In genomic region chr11:64224151-64224890, GRCh38 we compare ENCODE assay signal across 10 cellular contexts. TPM values are rescaled to one million over a fixed set of nuclear protein-coding genes. Genes with fewer than 3 reads are reported as not detected.
DNase-seq lines count a peak whose midpoint lies in the region; ATAC-seq and TF ChIP-seq lines count a peak whose summit lies in the region.
"Had no signal": no experiment of that assay in that cellular context is flagged by ENCODE, and none has a peak within 500 bp of the region (broad histone marks: within the 10 kb centered on the region; RNA-seq: fewer than 3 reads in every experiment).

No MANE protein-coding gene starts in this region.

- H3K4me1 Mint-ChIP-seq in activated B cell treated with CpG ODN at 0.5 μM for 24 hours, result peaks cover 29% of the 10 kb centered on the region

- H3K4me3 ChIP-seq in aorta (ENCODE audit: low read length in 2 of 2) (no peak overlapping the region), tibial nerve (no peak overlapping the region)

- DNase-seq in Right ventricle myocardium inferior (ENCODE audit: missing footprints) (peak; percentile 64), left cardiac atrium (no peak), activated B cell treated with CpG ODN at 0.5 μM for 24 hours (no peak), iris pigment epithelial cell (ENCODE audit: low read depth) (peak; percentile 25), aorta (peak; percentile 51 to 70), NCI-H146 (lab: John Stamatoyannopoulos, UW) (no peak), tibial nerve (ENCODE audit: low spot score in 2 of 2) (no peak)
- DNase-seq: C1 segment of cervical spinal cord, NCI-H1417 treated with DMSO at 0.1 percent for 48 hours had no signal

- no peak overlapping the region for H3K27ac ChIP-seq in aorta (ENCODE audit: low read depth in 1 of 2, low read length in 2 of 2)
- H3K27ac ChIP-seq in tibial nerve, result no peak overlapping the region

- peak overlapping the region; percentile 87 for H3K4me3 Mint-ChIP-seq in activated B cell treated with CpG ODN at 0.5 μM for 24 hours

- H3K36me3 Mint-ChIP-seq in activated B cell treated with CpG ODN at 0.5 μM for 24 hours (ENCODE audit: low read depth), result peaks cover 29% of the 10 kb centered on the region

- 87 to 90% methylated on average over 17 of the region's 17 CpGs for WGBS in aorta, 2 donors
- WGBS in tibial nerve, 2 donors, result 83 to 88% methylated on average over 12 to 15 of the region's 17 CpGs

- no peaks in the 10 kb centered on the region for H3K27me3 ChIP-seq in aorta (ENCODE audit: control insufficient read depth in 1 of 2, insufficient read depth in 2 of 2, low read length in 1 of 2)
- no peaks in the 10 kb centered on the region for H3K27me3 ChIP-seq in tibial nerve

- POLR2A ChIA-PET in activated B cell treated with CpG ODN at 0.5 μM for 24 hours (lab: Charles Lee), result interaction anchor here (0.6 to 12.7 kb wide), 8 partner anchors 8 to 548 kb away, joined by 3 to 191 read pairs (median 4); partner anchors contain the start of genes FERMT3, FKBP2, STIP1 and VEGFB

- H3K4me1 ChIP-seq in aorta (ENCODE audit: control insufficient read depth in 1 of 2, insufficient read depth in 2 of 2, low read length in 2 of 2) (no peaks in the 10 kb centered on the region), tibial nerve (peaks cover 0 to 38% (median 22%) of the 10 kb centered on the region in 4 donors)

- CTCF ChIA-PET in activated B cell treated with CpG ODN at 0.5 μM for 24 hours (lab: Charles Lee), result interaction anchor here (1.6 to 5.0 kb wide), 2 partner anchors 12 to 18 kb away, joined by 3 to 34 read pairs; partner anchors contain the start of gene FERMT3

- TF ChIP-seq EP300 in tibial nerve (IDR thresholded peaks at IDR 0.05), result no peak

- H3K9me3 ChIP-seq in aorta (ENCODE audit: control insufficient read depth, low read length) (no peaks in the 10 kb centered on the region), tibial nerve (no peaks in the 10 kb centered on the region)

- no peak for TF ChIP-seq POLR2A in tibial nerve (IDR thresholded peaks at IDR 0.05)

- no peaks in the 10 kb centered on the region for H3K27me3 Mint-ChIP-seq in activated B cell treated with CpG ODN at 0.5 μM for 24 hours

- no peaks in the 10 kb centered on the region for H3K36me3 ChIP-seq in aorta (ENCODE audit: control insufficient read depth in 1 of 2, insufficient read depth in 2 of 2, low read length in 1 of 2)
- peaks cover 0 to 38% (median 0%) of the 10 kb centered on the region in 3 donors for H3K36me3 ChIP-seq in tibial nerve

- intact Hi-C loops in Right ventricle myocardium inferior (cut with DNase I), result no loop called here
- intact Hi-C loops in left cardiac atrium (cut with DNase I), result no loop called here
- intact Hi-C loops in activated B cell treated with CpG ODN at 0.5 μM for 24 hours (cut with micrococcal nuclease), result no loop called here
- intact Hi-C loops in aorta (cut with DNase I), result no loop called here

- peak overlapping the region; percentile 79 for H3K27ac Mint-ChIP-seq in activated B cell treated with CpG ODN at 0.5 μM for 24 hours

- no peak for TF ChIP-seq CTCF in activated B cell treated with CpG ODN at 0.5 μM for 24 hours (IDR thresholded peaks at IDR 0.05)
- no peak for TF ChIP-seq CTCF in tibial nerve (IDR thresholded peaks at IDR 0.05)

- ATAC-seq in Right ventricle myocardium inferior (no peak), left cardiac atrium (no peak), activated B cell treated with CpG ODN at 0.5 μM for 24 hours (ENCODE audit: low read depth) (no peak), aorta (ENCODE audit: low FRiP score) (no peak), HG03571 (IDR thresholded peaks at IDR 0.05; ENCODE audit: unreplicated experiment) (no peak)

- no peaks in the 10 kb centered on the region for H3K9me3 Mint-ChIP-seq in activated B cell treated with CpG ODN at 0.5 μM for 24 hours

RNA-seq across cellular contexts. Expression of gene TRPT1, which starts 1.7 kb away (rescaled TPM):
- total RNA-seq in Right ventricle myocardium inferior (71.9 TPM), left cardiac atrium (10 to 100 TPM; 59.6 to 61.2 TPM), activated B cell treated with CpG ODN at 0.5 μM for 24 hours (50.6 and 51.3 TPM in 2 replicates), aorta (10 to 100 TPM; 24.5 to 24.8 TPM), tibial nerve (10 to 100 TPM; 64.9 to 74.7 (median 68.7) TPM)
- 10 to 100 TPM; 34.3 to 95.3 TPM for polyA plus RNA-seq in aorta

RNA-seq across cellular contexts. Expression of gene NUDT22, which starts 1.8 kb away (rescaled TPM):
- total RNA-seq in Right ventricle myocardium inferior, result 66.4 TPM
- total RNA-seq in left cardiac atrium, result 10 to 100 TPM; 58.8 to 82.0 TPM
- 81.0 and 95.3 TPM in 2 replicates for total RNA-seq in activated B cell treated with CpG ODN at 0.5 μM for 24 hours
- total RNA-seq in aorta, result 10 to 100 TPM; 36.7 to 46.9 TPM
- 10 to 100 TPM; 42.1 to 98.8 TPM for polyA plus RNA-seq in aorta
- 10 to 100 TPM; 33.0 to 83.7 (median 60.2) TPM for total RNA-seq in tibial nerve

RNA-seq across cellular contexts. Expression of gene DNAJC4, which starts 6.0 kb away (rescaled TPM):
- total RNA-seq in Right ventricle myocardium inferior, result 53.5 TPM
- 10 to 100 TPM; 49.2 to 49.3 TPM for total RNA-seq in left cardiac atrium
- total RNA-seq in activated B cell treated with CpG ODN at 0.5 μM for 24 hours, result 47.5 and 53.3 TPM in 2 replicates
- 10 to 100 TPM; 15.0 to 27.4 TPM for total RNA-seq in aorta
- 10 to 100 TPM; 26.2 to 97.9 TPM for polyA plus RNA-seq in aorta
- total RNA-seq in tibial nerve, result 10 to 100 TPM; 20.1 to 42.0 (median 25.8) TPM

RNA-seq across cellular contexts. Expression of gene VEGFB, which starts 10.1 kb away (rescaled TPM):
- total RNA-seq in Right ventricle myocardium inferior (272 TPM), left cardiac atrium (100 to 1,000 TPM; 276 to 310 TPM), activated B cell treated with CpG ODN at 0.5 μM for 24 hours (86.7 and 97.4 TPM in 2 replicates), aorta (100 to 1,000 TPM; 131 to 208 TPM), tibial nerve (100 to 1,000 TPM in 2 of 4 donors, 10 to 100 TPM in 2; 84.3 to 129 (median 109) TPM)
- polyA plus RNA-seq in aorta, result 100 to 1,000 TPM; 191 to 206 TPM

RNA-seq across cellular contexts. Expression of gene FKBP2, which starts 16.6 kb away (rescaled TPM):
- total RNA-seq in Right ventricle myocardium inferior, result 50.6 TPM
- 10 to 100 TPM; 63.9 to 66.9 TPM for total RNA-seq in left cardiac atrium
- 31.4 and 39.4 TPM in 2 replicates for total RNA-seq in activated B cell treated with CpG ODN at 0.5 μM for 24 hours
- total RNA-seq in aorta, result 10 to 100 TPM; 50.2 to 52.6 TPM
- 100 to 1,000 TPM; 122 to 298 TPM for polyA plus RNA-seq in aorta
- 100 to 1,000 TPM in 1 of 4 donors, 10 to 100 TPM in 3; 38.2 to 101 (median 57.8) TPM for total RNA-seq in tibial nerve

Comparison
In these comparisons a context has a peak if more than half of its experiments do, and no peak if none do; other contexts are left out.
1. DNase-seq: peak in Right ventricle myocardium inferior (single experiment), iris pigment epithelial cell (single experiment) and aorta (2 of 2); none in left cardiac atrium (single experiment), activated B cell treated with CpG ODN at 0.5 μM for 24 hours (single experiment), NCI-H146 (single experiment) and tibial nerve (0 of 2).